ENCODE assay signal across 13 cellular contexts in the genomic region with DNA sequence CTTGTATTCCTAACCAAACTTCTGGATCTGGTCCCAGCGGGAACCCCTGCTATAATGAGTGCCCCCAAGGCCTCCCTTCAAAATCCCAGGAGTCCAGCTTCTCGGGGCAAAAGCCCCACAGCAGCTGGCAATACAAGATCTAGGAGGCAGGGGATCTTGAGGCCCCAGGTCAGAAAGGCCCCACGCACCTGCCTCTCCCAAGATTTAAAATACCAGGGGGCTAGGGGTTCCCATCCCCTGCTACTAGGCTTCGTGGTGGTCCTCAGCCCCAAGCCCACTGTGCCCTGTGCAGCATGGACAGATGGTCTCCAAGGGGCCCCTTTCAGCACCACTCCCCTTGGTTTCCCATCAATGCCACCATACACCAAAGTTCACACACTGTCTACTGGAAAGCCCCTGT. TPM values are rescaled to one million over a fixed set of nuclear protein-coding genes. Genes with fewer than 3 reads are reported as not detected.
DNase-seq lines count a peak whose midpoint lies in the region; ATAC-seq and TF ChIP-seq lines count a peak whose summit lies in the region.
"Had no signal": no experiment of that assay in that cellular context is flagged by ENCODE, and none has a peak within 500 bp of the region (broad histone marks: within the 10 kb centered on the region; RNA-seq: fewer than 3 reads in every experiment).

No MANE protein-coding gene starts in this region.

- H3K4me1 ChIP-seq in tibial nerve, result peaks cover 0 to 40% (median 18%) of the 10 kb centered on the region in 4 donors

- WGBS in tibial nerve, 2 donors, result 93 to 100% methylated on average over 4 of the region's 4 CpGs

- no peak overlapping the region for H3K27ac ChIP-seq in tibial nerve

- no peak overlapping the region for H3K4me3 ChIP-seq in tibial nerve

- no peak for TF ChIP-seq EP300 in tibial nerve (IDR thresholded peaks at IDR 0.05)

- no peaks in the 10 kb centered on the region for H3K27me3 Mint-ChIP-seq in activated T-cell treated with anti-CD3 and anti-CD28 coated beads, Interleukin-2, amount 50 U/mL, for 24 hours
- no peaks in the 10 kb centered on the region for H3K27me3 Mint-ChIP-seq in activated CD8-positive, alpha-beta T cell treated with anti-CD3 and anti-CD28 coated beads, Interleukin-2, amount 10 ng/mL, durations not matched to agents 7 days and 5 days (ENCODE audit: low read depth)

- peaks cover 88% of the 10 kb centered on the region for H3K4me1 Mint-ChIP-seq in activated T-cell treated with anti-CD3 and anti-CD28 coated beads, Interleukin-2, amount 50 U/mL, for 24 hours (ENCODE audit: low read depth)
- H3K4me1 Mint-ChIP-seq in activated CD8-positive, alpha-beta T cell treated with anti-CD3 and anti-CD28 coated beads, Interleukin-2, amount 10 ng/mL, durations not matched to agents 7 days and 5 days (ENCODE audit: low read depth), result peaks cover 64% of the 10 kb centered on the region
- H3K4me1 Mint-ChIP-seq in stimulated activated effector memory CD8-positive, alpha-beta T cell treated with anti-CD3 and anti-CD28 coated beads, Interleukin-12 subunit alpha, Interleukin-12 subunit beta, amount 100 ng/mL, for 72 hours, result peaks cover 67% of the 10 kb centered on the region

- H3K9me3 ChIP-seq in tibial nerve, result no peaks in the 10 kb centered on the region

- no peaks in the 10 kb centered on the region for H3K36me3 Mint-ChIP-seq in activated T-cell treated with anti-CD3 and anti-CD28 coated beads, Interleukin-2, amount 50 U/mL, for 24 hours (ENCODE audit: low read depth)
- no peaks in the 10 kb centered on the region for H3K36me3 Mint-ChIP-seq in activated CD8-positive, alpha-beta T cell treated with anti-CD3 and anti-CD28 coated beads, Interleukin-2, amount 10 ng/mL, durations not matched to agents 7 days and 5 days (ENCODE audit: low read depth)
- peaks cover 7% of the 10 kb centered on the region for H3K36me3 Mint-ChIP-seq in stimulated activated effector memory CD8-positive, alpha-beta T cell treated with anti-CD3 and anti-CD28 coated beads, Interleukin-12 subunit alpha, Interleukin-12 subunit beta, amount 100 ng/mL, for 72 hours
- H3K36me3 Mint-ChIP-seq: immature natural killer cell had no signal

- peak overlapping the region; percentile 63 for H3K4me3 Mint-ChIP-seq in activated T-cell treated with anti-CD3 and anti-CD28 coated beads, Interleukin-2, amount 50 U/mL, for 24 hours
- peak overlapping the region; percentile 30 for H3K4me3 Mint-ChIP-seq in activated CD8-positive, alpha-beta T cell treated with anti-CD3 and anti-CD28 coated beads, Interleukin-2, amount 10 ng/mL, durations not matched to agents 7 days and 5 days
- H3K4me3 Mint-ChIP-seq in stimulated activated effector memory CD8-positive, alpha-beta T cell treated with anti-CD3 and anti-CD28 coated beads, Interleukin-12 subunit alpha, Interleukin-12 subunit beta, amount 100 ng/mL, for 72 hours, result peak overlapping the region; percentile 26
- H3K4me3 Mint-ChIP-seq: immature natural killer cell had no signal

- no peaks in the 10 kb centered on the region for H3K9me3 Mint-ChIP-seq in activated T-cell treated with anti-CD3 and anti-CD28 coated beads, Interleukin-2, amount 50 U/mL, for 24 hours
- H3K9me3 Mint-ChIP-seq in activated CD8-positive, alpha-beta T cell treated with anti-CD3 and anti-CD28 coated beads, Interleukin-2, amount 10 ng/mL, durations not matched to agents 7 days and 5 days (ENCODE audit: insufficient read depth), result no peaks in the 10 kb centered on the region
- H3K9me3 Mint-ChIP-seq in stimulated activated effector memory CD8-positive, alpha-beta T cell treated with anti-CD3 and anti-CD28 coated beads, Interleukin-12 subunit alpha, Interleukin-12 subunit beta, amount 100 ng/mL, for 72 hours, result no peaks in the 10 kb centered on the region

- no peaks in the 10 kb centered on the region for H3K36me3 ChIP-seq in tibial nerve

- H3K27me3 ChIP-seq in tibial nerve, result no peaks in the 10 kb centered on the region

- peak overlapping the region; percentile 96 for H3K27ac Mint-ChIP-seq in activated T-cell treated with anti-CD3 and anti-CD28 coated beads, Interleukin-2, amount 50 U/mL, for 24 hours
- peak overlapping the region; percentile 95 for H3K27ac Mint-ChIP-seq in activated CD8-positive, alpha-beta T cell treated with anti-CD3 and anti-CD28 coated beads, Interleukin-2, amount 10 ng/mL, durations not matched to agents 7 days and 5 days
- H3K27ac Mint-ChIP-seq in stimulated activated effector memory CD8-positive, alpha-beta T cell treated with anti-CD3 and anti-CD28 coated beads, Interleukin-12 subunit alpha, Interleukin-12 subunit beta, amount 100 ng/mL, for 72 hours, result peak overlapping the region; percentile 79

- DNase-seq in activated T-cell treated with anti-CD3 and anti-CD28 coated beads, Interleukin-2, amount 50 U/mL, for 24 hours, result no peak
- no peak for DNase-seq in activated T-cell treated with anti-CD3 and anti-CD28 coated beads, Interleukin-2, amount 50 U/mL, for 48 hours
- no peak for DNase-seq in activated CD8-positive, alpha-beta T cell treated with anti-CD3 and anti-CD28 coated beads, Interleukin-2, amount 10 ng/mL, durations not matched to agents 7 days and 5 days
- no peak for DNase-seq in stimulated activated effector memory CD8-positive, alpha-beta T cell treated with anti-CD3 and anti-CD28 coated beads, Interleukin-12 subunit alpha, Interleukin-12 subunit beta, amount 100 ng/mL, for 72 hours (ENCODE audit: low spot score in 2 of 2)
- DNase-seq in tibial nerve (ENCODE audit: low spot score in 2 of 2), result no peak
- DNase-seq: immature natural killer cell, NCI-H2029, T1000 had no signal

- TF ChIP-seq POLR2A in tibial nerve (IDR thresholded peaks at IDR 0.05), result no peak

- peak; percentile 3 for ATAC-seq in HG03097 (IDR thresholded peaks at IDR 0.05; ENCODE audit: low FRiP score, unreplicated experiment)
- ATAC-seq in activated CD8-positive, alpha-beta T cell treated with anti-CD3 and anti-CD28 coated beads, Interleukin-2, amount 10 ng/mL, durations not matched to agents 7 days and 5 days, result no peak
- no peak for ATAC-seq in stimulated activated effector memory CD8-positive, alpha-beta T cell treated with anti-CD3 and anti-CD28 coated beads, Interleukin-12 subunit alpha, Interleukin-12 subunit beta, amount 100 ng/mL, for 72 hours
- no peak for ATAC-seq in GM19397 (IDR thresholded peaks at IDR 0.05; ENCODE audit: unreplicated experiment)
- no peak for ATAC-seq in HG02798 (IDR thresholded peaks at IDR 0.05; ENCODE audit: poor library complexity, unreplicated experiment)

- POLR2A ChIA-PET in activated CD8-positive, alpha-beta T cell treated with anti-CD3 and anti-CD28 coated beads, Interleukin-2, amount 10 ng/mL, durations not matched to agents 7 days and 5 days (lab: Charles Lee), result interaction anchor here (1.0 to 2.8 kb wide), 7 partner anchors 13 to 157 kb away, joined by 3 to 55 read pairs (median 6); partner anchors contain the start of genes ARID3B and SEMA7A

- CTCF ChIA-PET in activated CD8-positive, alpha-beta T cell treated with anti-CD3 and anti-CD28 coated beads, Interleukin-2, amount 10 ng/mL, durations not matched to agents 7 days and 5 days (lab: Charles Lee), result interaction anchor here (0.7 to 17.6 kb wide), 16 partner anchors 7 to 249 kb away, joined by 3 to 677 read pairs (median 8); partner anchors contain the start of genes SEMA7A and UBL7

- no peak for TF ChIP-seq CTCF in tibial nerve (IDR thresholded peaks at IDR 0.05)

RNA-seq across cellular contexts. Expression of gene CYP11A1, which starts 15.8 kb away (rescaled TPM):
- not detected for total RNA-seq in activated CD8-positive, alpha-beta T cell treated with anti-CD3 and anti-CD28 coated beads, Interleukin-2, amount 10 ng/mL, durations not matched to agents 7 days and 5 days
- total RNA-seq in tibial nerve, result 1 to 10 TPM; 2.4 to 5.7 (median 4.1) TPM
- total RNA-seq: G401, myocyte had no signal

RNA-seq across cellular contexts. Expression of gene SEMA7A, which starts 50.5 kb away (rescaled TPM):
- total RNA-seq in activated CD8-positive, alpha-beta T cell treated with anti-CD3 and anti-CD28 coated beads, Interleukin-2, amount 10 ng/mL, durations not matched to agents 7 days and 5 days, result 10 to 100 TPM; 16.1 to 16.9 TPM
- 10 to 100 TPM; 31.8 to 35.6 (median 33.8) TPM for total RNA-seq in tibial nerve
